In genomic region chr21:44773291-44773932, GRCh38 we compare ENCODE assay signal across 14 cellular contexts. TPM values are rescaled to one million over a fixed set of nuclear protein-coding genes. Genes with fewer than 3 reads are reported as not detected.
DNase-seq lines count a peak whose midpoint lies in the region; ATAC-seq lines count a peak whose summit lies in the region.
"Had no signal": no experiment of that assay in that cellular context is flagged by ENCODE, and none has a peak within 500 bp of the region (broad histone marks: within the 10 kb centered on the region; RNA-seq: fewer than 3 reads in every experiment).

No MANE protein-coding gene starts in this region.

- DNase-seq in Daoy (ENCODE audit: low read depth) (peak; percentile 43), NCI-H2196 (lab: John Stamatoyannopoulos, UW; ENCODE audit: unreplicated experiment) (peak; percentile 85), epithelial cell of prostate (ENCODE audit: low read depth, low spot score) (peak; percentile 37), renal cortical epithelial cell (ENCODE audit: low read depth) (peak; percentile 76), dedifferentiated amniotic fluid mesenchymal stem cell (ENCODE audit: extremely low spot score) (no peak), NCI-H82 (lab: John Stamatoyannopoulos, UW) (no peak)
- DNase-seq: activated T-cell treated with anti-CD3 and anti-CD28 coated beads for 4 hours, anterior cingulate cortex, MM.1S had no signal

- H3K27ac ChIP-seq in epithelial cell of prostate, result no peak overlapping the region
- H3K27ac ChIP-seq: Peyer's patch, skin epidermis, vagina had no signal

- no peak for ATAC-seq in HG03565 (IDR thresholded peaks at IDR 0.05; ENCODE audit: unreplicated experiment)
- no peak for ATAC-seq in GM21825 (IDR thresholded peaks at IDR 0.05; ENCODE audit: unreplicated experiment)

RNA-seq across cellular contexts. Expression of gene UBE2G2, which starts 28.2 kb away (rescaled TPM):
- total RNA-seq in Daoy (2014; rRNA removed; shearing (Covaris generic)), result 90.1 and 152 TPM in 2 replicates
- 45.3 and 87.8 TPM in 2 replicates for total RNA-seq in renal cortical epithelial cell

RNA-seq across cellular contexts. Expression of gene SUMO3, which starts 44.5 kb away (rescaled TPM):
- total RNA-seq in Daoy (2014; rRNA removed; shearing (Covaris generic)), result 98.9 and 125 TPM in 2 replicates
- 72.8 and 74.5 TPM in 2 replicates for total RNA-seq in renal cortical epithelial cell

Comparison
In these comparisons a context has a peak if more than half of its experiments do, and no peak if none do; other contexts are left out.
1. DNase-seq: peak in Daoy (single experiment), NCI-H2196 (single experiment), epithelial cell of prostate (single experiment) and renal cortical epithelial cell (single experiment); none in dedifferentiated amniotic fluid mesenchymal stem cell (single experiment) and NCI-H82 (single experiment).